18 cellular contexts compared by ENCODE assay signal in the genomic region with DNA sequence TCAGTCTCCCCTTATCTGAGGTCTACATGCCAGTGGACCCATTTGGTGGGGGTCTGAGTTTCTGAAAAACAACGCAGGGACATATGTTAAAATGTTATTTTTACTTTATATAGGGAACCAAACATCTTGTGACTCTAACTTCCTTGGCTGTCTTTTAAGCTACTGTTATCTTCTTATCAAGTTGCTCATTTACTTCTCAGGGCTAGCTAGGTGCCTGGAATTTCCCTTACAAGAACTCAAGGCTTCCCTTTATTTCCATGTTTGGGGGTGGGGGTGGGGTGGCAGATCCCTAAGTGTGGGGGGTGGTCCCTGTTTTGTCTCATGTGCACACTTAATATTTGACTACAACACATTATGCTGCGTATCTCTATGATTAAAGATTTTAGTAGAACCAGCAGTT. TPM values are rescaled to one million over a fixed set of nuclear protein-coding genes. Genes with fewer than 3 reads are reported as not detected.
"Had no signal": no experiment of that assay in that cellular context is flagged by ENCODE, and none has a peak within 500 bp of the region (broad histone marks: within the 10 kb centered on the region; RNA-seq: fewer than 3 reads in every experiment).

No MANE protein-coding gene starts in this region.

- ATAC-seq: activated CD8-positive, alpha-beta memory T cell treated with anti-CD3 and anti-CD28 coated beads, Interleukin-2, amount 10 ng/mL, durations not matched to agents 7 days and 5 days; esophagus mucosa; left cardiac atrium; natural killer cell treated with Interleukin-12 subunit alpha and Interleukin-12 subunit beta and Interleukin-15 and Interleukin-18, amount 100 ng/mL, for 72 hours had no signal

- H3K4me3 Mint-ChIP-seq: activated B cell treated with CpG ODN at 0.5 μM for 24 hours; activated CD4-positive, alpha-beta memory T cell treated with anti-CD3 and anti-CD28 coated beads, Interleukin-2, amount 10 ng/mL, durations not matched to agents 7 days and 5 days; activated CD8-positive, alpha-beta memory T cell treated with anti-CD3 and anti-CD28 coated beads, Interleukin-2, amount 10 ng/mL, durations not matched to agents 7 days and 5 days; activated naive CD8-positive, alpha-beta T cell treated with anti-CD3 and anti-CD28 coated beads, Interleukin-2, amount 10 ng/mL, durations not matched to agents 7 days and 5 days; brain; natural killer cell treated with Interleukin-12 subunit alpha and Interleukin-12 subunit beta and Interleukin-15 and Interleukin-18, amount 100 ng/mL, for 72 hours had no signal

- H3K4me1 ChIP-seq: colonic mucosa, thyroid gland had no signal

- H3K9me3 Mint-ChIP-seq: activated B cell treated with CpG ODN at 0.5 μM for 24 hours; activated CD4-positive, alpha-beta memory T cell treated with anti-CD3 and anti-CD28 coated beads, Interleukin-2, amount 10 ng/mL, durations not matched to agents 7 days and 5 days; activated naive CD8-positive, alpha-beta T cell treated with anti-CD3 and anti-CD28 coated beads, Interleukin-2, amount 10 ng/mL, durations not matched to agents 7 days and 5 days; brain; natural killer cell treated with Interleukin-12 subunit alpha and Interleukin-12 subunit beta and Interleukin-15 and Interleukin-18, amount 100 ng/mL, for 72 hours had no signal

- H3K9me3 ChIP-seq: colonic mucosa, thyroid gland had no signal

- DNase-seq: activated B cell treated with CpG ODN at 0.5 μM for 24 hours; activated CD4-positive, alpha-beta memory T cell treated with anti-CD3 and anti-CD28 coated beads, Interleukin-2, amount 10 ng/mL, durations not matched to agents 7 days and 5 days; activated CD4-positive, alpha-beta T cell treated with anti-CD3 and anti-CD28 coated beads for 4 hours; activated CD8-positive, alpha-beta memory T cell treated with anti-CD3 and anti-CD28 coated beads, Interleukin-2, amount 10 ng/mL, durations not matched to agents 7 days and 5 days; activated naive CD4-positive, alpha-beta T cell; activated naive CD8-positive, alpha-beta T cell treated with anti-CD3 and anti-CD28 coated beads, Interleukin-2, amount 10 ng/mL, durations not matched to agents 7 days and 5 days; central memory CD4-positive, alpha-beta T cell; colonic mucosa; left cardiac atrium; posterior cingulate gyrus; stimulated activated CD4-positive, alpha-beta T cell treated with anti-CD3 and anti-CD28 coated beads, Interleukin-2, amount 100 ng/mL, for 24 hours; stimulated activated naive CD4-positive, alpha-beta T cell treated with Interleukin-2 at 50 U/mL for 16 hours; T-helper 2 cell; thyroid gland had no signal

- H3K27me3 ChIP-seq: colonic mucosa, thyroid gland had no signal

- H3K27ac ChIP-seq: colonic mucosa, thyroid gland had no signal

- H3K36me3 ChIP-seq: colonic mucosa, thyroid gland had no signal

- H3K27ac Mint-ChIP-seq: activated B cell treated with CpG ODN at 0.5 μM for 24 hours; activated CD4-positive, alpha-beta memory T cell treated with anti-CD3 and anti-CD28 coated beads, Interleukin-2, amount 10 ng/mL, durations not matched to agents 7 days and 5 days; activated CD8-positive, alpha-beta memory T cell treated with anti-CD3 and anti-CD28 coated beads, Interleukin-2, amount 10 ng/mL, durations not matched to agents 7 days and 5 days; activated naive CD8-positive, alpha-beta T cell treated with anti-CD3 and anti-CD28 coated beads, Interleukin-2, amount 10 ng/mL, durations not matched to agents 7 days and 5 days; brain; natural killer cell treated with Interleukin-12 subunit alpha and Interleukin-12 subunit beta and Interleukin-15 and Interleukin-18, amount 100 ng/mL, for 72 hours had no signal

- H3K36me3 Mint-ChIP-seq: activated CD8-positive, alpha-beta memory T cell treated with anti-CD3 and anti-CD28 coated beads, Interleukin-2, amount 10 ng/mL, durations not matched to agents 7 days and 5 days; activated naive CD8-positive, alpha-beta T cell treated with anti-CD3 and anti-CD28 coated beads, Interleukin-2, amount 10 ng/mL, durations not matched to agents 7 days and 5 days; brain; natural killer cell treated with Interleukin-12 subunit alpha and Interleukin-12 subunit beta and Interleukin-15 and Interleukin-18, amount 100 ng/mL, for 72 hours had no signal

- H3K4me1 Mint-ChIP-seq: activated B cell treated with CpG ODN at 0.5 μM for 24 hours; activated CD4-positive, alpha-beta memory T cell treated with anti-CD3 and anti-CD28 coated beads, Interleukin-2, amount 10 ng/mL, durations not matched to agents 7 days and 5 days; activated CD8-positive, alpha-beta memory T cell treated with anti-CD3 and anti-CD28 coated beads, Interleukin-2, amount 10 ng/mL, durations not matched to agents 7 days and 5 days; activated naive CD8-positive, alpha-beta T cell treated with anti-CD3 and anti-CD28 coated beads, Interleukin-2, amount 10 ng/mL, durations not matched to agents 7 days and 5 days; brain had no signal

- H3K4me3 ChIP-seq: colonic mucosa, thyroid gland had no signal

- H3K27me3 Mint-ChIP-seq: activated B cell treated with CpG ODN at 0.5 μM for 24 hours; activated CD4-positive, alpha-beta memory T cell treated with anti-CD3 and anti-CD28 coated beads, Interleukin-2, amount 10 ng/mL, durations not matched to agents 7 days and 5 days; activated CD8-positive, alpha-beta memory T cell treated with anti-CD3 and anti-CD28 coated beads, Interleukin-2, amount 10 ng/mL, durations not matched to agents 7 days and 5 days; activated naive CD8-positive, alpha-beta T cell treated with anti-CD3 and anti-CD28 coated beads, Interleukin-2, amount 10 ng/mL, durations not matched to agents 7 days and 5 days; brain; natural killer cell treated with Interleukin-12 subunit alpha and Interleukin-12 subunit beta and Interleukin-15 and Interleukin-18, amount 100 ng/mL, for 72 hours had no signal

RNA-seq across cellular contexts. Expression of a gene that starts 31.6 kb away (rescaled TPM):
- total RNA-seq: activated B cell treated with CpG ODN at 0.5 μM for 24 hours; activated CD8-positive, alpha-beta memory T cell treated with anti-CD3 and anti-CD28 coated beads, Interleukin-2, amount 10 ng/mL, durations not matched to agents 7 days and 5 days; glomerular endothelial cell had no signal
